13 cellular contexts compared by ENCODE assay signal in genomic region chr2:20011276-20012031, GRCh38. TPM values are rescaled to one million over a fixed set of nuclear protein-coding genes. Genes with fewer than 3 reads are reported as not detected.
DNase-seq lines count a peak whose midpoint lies in the region; ATAC-seq, FAIRE-seq and TF ChIP-seq lines count a peak whose summit lies in the region.
"Had no signal": no experiment of that assay in that cellular context is flagged by ENCODE, and none has a peak within 500 bp of the region (broad histone marks: within the 10 kb centered on the region; RNA-seq: fewer than 3 reads in every experiment).

No MANE protein-coding gene starts in this region.

- no peaks in the 10 kb centered on the region for H3K79me2 ChIP-seq in PC-3 (ENCODE audit: low read length)
- H3K79me2 ChIP-seq in H1 (ENCODE audit: control insufficient read depth in 1 of 2, insufficient read depth in 2 of 2, low read length in 2 of 2): no peaks in the 10 kb centered on the region

- H3K4me2 ChIP-seq in PC-3 (ENCODE audit: low read length) (peak overlapping the region; percentile 93), H1 (ENCODE audit: insufficient read depth in 1 of 2, low read depth in 2 of 2, low read length in 2 of 2) (peak overlapping the region; percentile 91 to 94)

- H3K4me1 ChIP-seq in PC-3 (ENCODE audit: insufficient read depth, low read length) (peaks cover 18% of the 10 kb centered on the region), H1 (replicated peaks in 1 of 4; ENCODE audit: control insufficient read depth in 3 of 4, insufficient read depth in 4 of 4, low read length in 3 of 4) (peaks cover 0 to 13% (median 7%) of the 10 kb centered on the region in 4 experiments; a peak in 3 of 7 replicates)

- H3K4me3 Mint-ChIP-seq in Calu3 (ENCODE audit: low read depth, unreplicated experiment) (peak overlapping the region; percentile 61), nephron progenitor cell (peak overlapping the region; percentile 78)

- H3K4me3 ChIP-seq in PC-3 (ENCODE audit: low read length) (peak overlapping the region; percentile 69), H1 (ENCODE audit: extremely low read depth in 1 of 4, insufficient read depth in 2 of 4, low read depth in 3 of 4, low read length in 4 of 4) (peak overlapping the region; percentile 44 to 67 (median 58))

- H4K20me1 ChIP-seq in PC-3 (ENCODE audit: low read length): no peaks in the 10 kb centered on the region
- H4K20me1 ChIP-seq in H1 (replicated peaks in 1 of 2; ENCODE audit: control insufficient read depth in 1 of 2, insufficient read depth in 2 of 2, low read length in 2 of 2): no peaks in the 10 kb centered on the region

- H3K9me3 ChIP-seq in PC-3 (ENCODE audit: low read length): no peaks in the 10 kb centered on the region
- H3K9me3 ChIP-seq in H1 (ENCODE audit: insufficient read depth in 2 of 2, low read depth in 1 of 2, low read length in 1 of 2): 0 out of 4 replicates have a peak, but pooled peaks cover 0 to 2% of the 10 kb centered on the region in 2 experiments

- ATAC-seq in PC-3: no peak
- ATAC-seq in HG03571 (IDR thresholded peaks at IDR 0.05; ENCODE audit: unreplicated experiment): no peak

- no peak overlapping the region for H2BK120ac ChIP-seq in H1 (replicated peaks; ENCODE audit: low read depth, low read length)

- H4K5ac ChIP-seq in H1 (ENCODE audit: insufficient read length, low read depth, low read length): no peak overlapping the region

- BruUV-seq in Calu3 (replicated peaks; lab: Mats Ljungman, UMichigan) (TSS peak; percentile 36), PC-3 (replicated peaks; lab: Mats Ljungman, UMichigan) (no TSS peak)

- TF ChIP-seq CTCF in Calu3 (IDR thresholded peaks at IDR 0.05; ENCODE audit: unreplicated experiment) (no peak), PC-3 (conservative IDR thresholded peaks at IDR 0.05; ENCODE audit: low read depth, low read length) (no peak), H1 (IDR thresholded peaks at IDR 0.05; ENCODE audit: control extremely low read depth in 1 of 3, insufficient read depth in 1 of 3, low read depth in 1 of 3, low read length in 3 of 3) (no peak), nephron progenitor cell (IDR thresholded peaks at IDR 0.05) (no peak)

- CTCF ChIA-PET in Calu3 (lab: Charles Lee): no interaction called here
- CTCF ChIA-PET in PC-3 (lab: Charles Lee): interaction anchor here (0.6 kb wide), 1 partner anchor 64 kb away, joined by 3 read pairs; no protein-coding TSS in a partner anchor
- CTCF ChIA-PET in H1 (lab: Charles Lee; ENCODE audit: partially characterized antibody): interaction anchor here (0.6 to 9.4 kb wide), 9 partner anchors 21 to 631 kb away, joined by 3 to 125 read pairs (median 4); partner anchors contain the start of gene WDR35

- H3K9ac ChIP-seq in PC-3 (ENCODE audit: low read length): no peak overlapping the region
- peak overlapping the region in 1 of 4 experiments; percentile 73; a peak in 2 of 7 replicates for H3K9ac ChIP-seq in H1 (replicated peaks in 1 of 4; ENCODE audit: extremely low read depth in 1 of 4, low read depth in 3 of 4, low read length in 3 of 4)

- H2AFZ ChIP-seq in PC-3 (ENCODE audit: low read length): peak overlapping the region; percentile 98
- H2AFZ ChIP-seq in H1 (ENCODE audit: low read length): peak overlapping the region; percentile 99

- H3K4me1 Mint-ChIP-seq in Calu3 (ENCODE audit: low read depth, unreplicated experiment) (no peaks in the 10 kb centered on the region), nephron progenitor cell (peaks cover 26% of the 10 kb centered on the region)

- H4K8ac ChIP-seq in H1 (ENCODE audit: extremely low read depth, insufficient read depth, low read length): peak overlapping the region; percentile 30; the same call in 1 of the 2 replicates

- POLR2A ChIA-PET in PC-3 (lab: Charles Lee; ENCODE audit: unreplicated experiment) (no interaction called here), H1 (lab: Charles Lee; ENCODE audit: partially characterized antibody) (interaction anchor here (0.6 to 1.8 kb wide), 5 partner anchors 10 to 510 kb away, joined by 3 to 7 read pairs (median 3); partner anchors contain the start of gene WDR35)

- H2BK15ac ChIP-seq in H1 (ENCODE audit: low read length): no peak overlapping the region

- H3K56ac ChIP-seq in H1 (replicated peaks; ENCODE audit: insufficient read length, low read depth, low read length): no peak overlapping the region

- H4K91ac ChIP-seq in H1 (replicated peaks; ENCODE audit: insufficient read length, low read length): no peak overlapping the region

- H2BK20ac ChIP-seq in H1 (ENCODE audit: low read length): no peak overlapping the region

- H3K18ac ChIP-seq in H1 (ENCODE audit: extremely low read depth, low read length): no peak overlapping the region

- H3K23me2 ChIP-seq in H1 (ENCODE audit: low read depth, low read length): peaks cover 9% of the 10 kb centered on the region; the same call in 1 of the 2 replicates

- 81% methylated on average over 14 of the region's 14 CpGs; no CpG with 5 or more reads in 1 of the 2 experiments for WGBS in H1 (ENCODE audit: extremely low coverage in 1 of 2, insufficient coverage in 1 of 2, insufficient read length in 1 of 2, insufficient replicate concordance in 2 of 2, low coverage in 1 of 2, low lambda C conversion rate in 2 of 2, missing lambda C conversion rate in 1 of 2), 2 experiments

- H2AK5ac ChIP-seq in H1 (ENCODE audit: low read depth, low read length): no peak overlapping the region

- H3K4ac ChIP-seq in H1 (replicated peaks; ENCODE audit: insufficient read length, low read depth, low read length): no peak overlapping the region

- no peaks in the 10 kb centered on the region for H3K9me2 ChIP-seq in PC-3 (replicated peaks; ENCODE audit: low read length)

- no peaks in the 10 kb centered on the region for H3F3A ChIP-seq in PC-3 (ENCODE audit: low read length, unreplicated experiment)

- H2BK12ac ChIP-seq in H1 (ENCODE audit: low read depth, low read length): 0 out of 2 replicates have a peak overlapping the region, but pooled peaks have one; percentile 70

- no peak overlapping the region for H3K27ac ChIP-seq in PC-3 (ENCODE audit: low read length)
- no peak overlapping the region for H3K27ac ChIP-seq in H1 (ENCODE audit: low read depth, low read length)

- H3K23ac ChIP-seq in H1 (ENCODE audit: insufficient read length): no peak overlapping the region

- TF ChIP-seq RAD21 in H1 (IDR thresholded peaks at IDR 0.05 in 1 of 2, conservative IDR thresholded peaks at IDR 0.05 in 1 of 2; ENCODE audit: low read depth in 2 of 2, low read length in 2 of 2): no peak

- H3K27me3 ChIP-seq in PC-3 (ENCODE audit: low read length): no peaks in the 10 kb centered on the region
- peaks cover 0 to 23% (median 14%) of the 10 kb centered on the region in 4 experiments; a peak in 6 of 7 replicates for H3K27me3 ChIP-seq in H1 (replicated peaks in 1 of 4; ENCODE audit: control insufficient read depth in 3 of 4, extremely low read depth in 1 of 4, insufficient read depth in 3 of 4, low read length in 3 of 4)

- TF ChIP-seq POLR2A in H1 (IDR thresholded peaks at IDR 0.05; ENCODE audit: control extremely low read depth in 1 of 2, low read depth in 2 of 2, low read length in 2 of 2): no peak

- peaks cover 6% of the 10 kb centered on the region for H3K36me3 Mint-ChIP-seq in Calu3 (ENCODE audit: insufficient read depth, unreplicated experiment)
- H3K36me3 Mint-ChIP-seq in nephron progenitor cell (ENCODE audit: low read depth): no peaks in the 10 kb centered on the region

- TF ChIP-seq EP300 in H1 (IDR thresholded peaks at IDR 0.05; ENCODE audit: borderline replicate concordance in 1 of 2, low read depth in 2 of 2, low read length in 2 of 2): no peak

- H3K27me3 Mint-ChIP-seq in Calu3 (ENCODE audit: unreplicated experiment) (peaks cover 7% of the 10 kb centered on the region), nephron progenitor cell (ENCODE audit: low read depth, poor library complexity) (peaks cover 36% of the 10 kb centered on the region)

- peaks cover 6% of the 10 kb centered on the region for H3K9me3 Mint-ChIP-seq in Calu3 (ENCODE audit: low read depth, unreplicated experiment)
- peaks cover 11% of the 10 kb centered on the region for H3K9me3 Mint-ChIP-seq in nephron progenitor cell

- FAIRE-seq in H1 (lab: Jason Lieb, UNC): no peak
- FAIRE-seq: GM12892 had no signal

- H3K27ac Mint-ChIP-seq in Calu3 (ENCODE audit: unreplicated experiment): no peak overlapping the region
- H3K27ac Mint-ChIP-seq in nephron progenitor cell: no peak overlapping the region

- H2BK5ac ChIP-seq in H1 (ENCODE audit: low read depth, low read length): no peak overlapping the region

- H3K79me1 ChIP-seq in H1 (ENCODE audit: low read depth, low read length): no peaks in the 10 kb centered on the region

- H3K14ac ChIP-seq in H1 (ENCODE audit: insufficient read length): no peak overlapping the region

- DNase-seq in Calu3 (no peak), PC-3 (no peak), H1 (ENCODE audit: low read depth in 1 of 2, low spot score in 2 of 2) (no peak), nephron progenitor cell (no peak), UCSD-AML1 (lab: John Stamatoyannopoulos, UW; ENCODE audit: unreplicated experiment) (no peak), globus pallidus (ENCODE audit: low spot score) (no peak), T1000 (lab: John Stamatoyannopoulos, UW) (no peak)
- DNase-seq: activated CD8-positive, alpha-beta memory T cell treated with anti-CD3 and anti-CD28 coated beads for 24 hours; DMS153; NCI-H1436; NCI-H748 treated with DMSO at 0.1 percent for 48 hours had no signal

- H3K36me3 ChIP-seq in PC-3 (ENCODE audit: low read depth, low read length) (no peaks in the 10 kb centered on the region), H1 (ENCODE audit: control insufficient read depth in 2 of 4, insufficient read depth in 4 of 4, low read length in 3 of 4) (no peaks in the 10 kb centered on the region)

- intact Hi-C loops in Calu3 (cut with micrococcal nuclease; ENCODE audit: unreplicated experiment): no loop called here
- intact Hi-C loops in PC-3 (cut with micrococcal nuclease): no loop called here

RNA-seq across cellular contexts. Expression of gene MATN3, which starts 1.0 kb away (rescaled TPM):
- total RNA-seq in Calu3 (2022) (2.3 and 3.4 TPM in 2 replicates), PC-3 (2014; rRNA removed) (1.1 and 1.6 TPM in 2 replicates)
- 9.7 and 9.9 TPM in 2 replicates for total RNA-seq in H1 (2021; fragmentation: NEBNext Ultra II Directional; extraction: Animal tissue kit (Norgen Biotek cat#: 25700))
- polyA plus RNA-seq in H1 (2011; rRNA removed): 3.0 TPM in 2 replicates
- 5.2 TPM for polyA plus RNA-seq in H1 (2011; cell fraction: cytosol; rRNA removed)
- 6.1 TPM for polyA plus RNA-seq in H1 (2011; cell fraction: nucleus; rRNA removed)
- polyA plus RNA-seq in H1 (2012, experiment 1 of 2): 6.6 to 9.2 TPM (median 8.0 TPM) in 4 replicates
- 3.2 TPM for polyA plus RNA-seq in H1 (2012, experiment 2 of 2)
- 11.5 TPM for polyA plus RNA-seq in H1 (2013, experiment 1 of 2)
- polyA plus RNA-seq in H1 (2013, experiment 2 of 2): 12.9 TPM
- 5.3 and 6.6 TPM in 2 replicates for polyA minus RNA-seq in H1 (2011; rRNA and poly(A)+ RNA removed)
- polyA minus RNA-seq in H1 (2011; cell fraction: cytosol; rRNA and poly(A)+ RNA removed): 4.6 TPM
- 6.7 TPM for polyA minus RNA-seq in H1 (2011; cell fraction: nucleus; rRNA and poly(A)+ RNA removed)

RNA-seq across cellular contexts. Expression of gene WDR35, which starts 21.5 kb away (rescaled TPM):
- total RNA-seq in Calu3 (2022) (8.8 and 9.8 TPM in 2 replicates), PC-3 (2014; rRNA removed) (6.6 and 8.9 TPM in 2 replicates)
- total RNA-seq in H1 (2021; fragmentation: NEBNext Ultra II Directional; extraction: Animal tissue kit (Norgen Biotek cat#: 25700)): 22.6 and 25.5 TPM in 2 replicates
- 5.1 and 9.0 TPM in 2 replicates for polyA plus RNA-seq in H1 (2011; rRNA removed)
- 10.0 TPM for polyA plus RNA-seq in H1 (2011; cell fraction: cytosol; rRNA removed)
- polyA plus RNA-seq in H1 (2011; cell fraction: nucleus; rRNA removed): 6.1 TPM
- polyA plus RNA-seq in H1 (2012, experiment 1 of 2): 10.4 to 13.8 TPM (median 10.9 TPM) in 4 replicates
- polyA plus RNA-seq in H1 (2012, experiment 2 of 2): 0.63 TPM
- polyA plus RNA-seq in H1 (2013, experiment 1 of 2): 9.6 TPM
- 8.6 TPM for polyA plus RNA-seq in H1 (2013, experiment 2 of 2)
- polyA minus RNA-seq in H1 (2011; rRNA and poly(A)+ RNA removed): 14.7 and 25.7 TPM in 2 replicates
- polyA minus RNA-seq in H1 (2011; cell fraction: cytosol; rRNA and poly(A)+ RNA removed): 13.1 TPM
- 20.8 TPM for polyA minus RNA-seq in H1 (2011; cell fraction: nucleus; rRNA and poly(A)+ RNA removed)

RNA-seq across cellular contexts. Expression of gene LAPTM4A, which starts 40.0 kb away (rescaled TPM):
- total RNA-seq in Calu3 (2022): 129 and 131 TPM in 2 replicates
- 54.5 and 62.7 TPM in 2 replicates for total RNA-seq in PC-3 (2014; rRNA removed)
- 187 and 193 TPM in 2 replicates for total RNA-seq in H1 (2021; fragmentation: NEBNext Ultra II Directional; extraction: Animal tissue kit (Norgen Biotek cat#: 25700))
- polyA plus RNA-seq in H1 (2011; rRNA removed): 274 and 419 TPM in 2 replicates
- 356 TPM for polyA plus RNA-seq in H1 (2011; cell fraction: cytosol; rRNA removed)
- polyA plus RNA-seq in H1 (2011; cell fraction: nucleus; rRNA removed): 97.9 TPM
- polyA plus RNA-seq in H1 (2012, experiment 1 of 2): 173 to 209 TPM (median 191 TPM) in 4 replicates
- polyA plus RNA-seq in H1 (2012, experiment 2 of 2): 211 TPM
- polyA plus RNA-seq in H1 (2013, experiment 1 of 2): 526 TPM
- 580 TPM for polyA plus RNA-seq in H1 (2013, experiment 2 of 2)
- polyA minus RNA-seq in H1 (2011; rRNA and poly(A)+ RNA removed): 183 and 197 TPM in 2 replicates
- polyA minus RNA-seq in H1 (2011; cell fraction: cytosol; rRNA and poly(A)+ RNA removed): 90.7 TPM
- polyA minus RNA-seq in H1 (2011; cell fraction: nucleus; rRNA and poly(A)+ RNA removed): 57.7 TPM
